In genomic region chr1:227328405-227329019, GRCh38 we compare ENCODE assay signal across 18 cellular contexts.
"Had no signal": no experiment of that assay in that cellular context is flagged by ENCODE, and none has a peak within 500 bp of the region (broad histone marks: within the 10 kb centered on the region; RNA-seq: fewer than 3 reads in every experiment).

No MANE protein-coding gene starts in this region.

- H3K4me1 ChIP-seq: gastrocnemius medialis, sigmoid colon, tibial artery, upper lobe of right lung, vagina had no signal

- H3K27ac ChIP-seq: dorsolateral prefrontal cortex, gastrocnemius medialis, neutrophil, sigmoid colon, skin epidermis, tibial artery, upper lobe of right lung, vagina had no signal

- DNase-seq: cortex of kidney; dorsolateral prefrontal cortex; effector CD8-positive, alpha-beta T cell; gastrocnemius medialis; immature natural killer cell; left cardiac atrium; left ventricle myocardium superior; naive thymus-derived CD8-positive, alpha-beta T cell; sigmoid colon; stimulated activated CD4-positive, alpha-beta T cell treated with anti-CD3 and anti-CD28 coated beads, Interleukin-4, amount 100 ng/mL, for 1 hour; tibial artery; upper lobe of right lung had no signal

- H3K27ac Mint-ChIP-seq: immature natural killer cell; naive thymus-derived CD8-positive, alpha-beta T cell; stimulated activated memory B cell treated with anti-CD40 and anti-IgM and Interleukin-4, amounts not matched to agents 10 μg/mL and 1 μg/mL and 100 μg/mL, for 72 hours; stimulated activated naive CD8-positive, alpha-beta T cell treated with anti-CD3 and anti-CD28 coated beads, Interleukin-15, Interleukin-2, amounts not matched to agents 100 ng/mL and 50 ng/mL, for 24 hours had no signal

- H3K36me3 ChIP-seq: gastrocnemius medialis, neutrophil, sigmoid colon, tibial artery, upper lobe of right lung, vagina had no signal

- H3K27me3 ChIP-seq: dorsolateral prefrontal cortex, gastrocnemius medialis, neutrophil, sigmoid colon, tibial artery, upper lobe of right lung, vagina had no signal

- ATAC-seq: esophagus mucosa; gastrocnemius medialis; left cardiac atrium; left ventricle myocardium superior; naive thymus-derived CD8-positive, alpha-beta T cell; stimulated activated memory B cell treated with anti-CD40 and anti-IgM and Interleukin-4, amounts not matched to agents 10 μg/mL and 1 μg/mL and 100 μg/mL, for 72 hours; upper lobe of right lung had no signal

- H3K36me3 Mint-ChIP-seq: immature natural killer cell; stimulated activated memory B cell treated with anti-CD40 and anti-IgM and Interleukin-4, amounts not matched to agents 10 μg/mL and 1 μg/mL and 100 μg/mL, for 72 hours had no signal

- H3K4me1 Mint-ChIP-seq: immature natural killer cell; naive thymus-derived CD8-positive, alpha-beta T cell; stimulated activated memory B cell treated with anti-CD40 and anti-IgM and Interleukin-4, amounts not matched to agents 10 μg/mL and 1 μg/mL and 100 μg/mL, for 72 hours had no signal

- H3K9me3 ChIP-seq: gastrocnemius medialis, neutrophil, upper lobe of right lung, vagina had no signal

- H3K4me3 Mint-ChIP-seq: immature natural killer cell; naive thymus-derived CD8-positive, alpha-beta T cell; stimulated activated memory B cell treated with anti-CD40 and anti-IgM and Interleukin-4, amounts not matched to agents 10 μg/mL and 1 μg/mL and 100 μg/mL, for 72 hours; stimulated activated naive CD8-positive, alpha-beta T cell treated with anti-CD3 and anti-CD28 coated beads, Interleukin-15, Interleukin-2, amounts not matched to agents 100 ng/mL and 50 ng/mL, for 24 hours had no signal

- H3K4me3 ChIP-seq: dorsolateral prefrontal cortex, gastrocnemius medialis, sigmoid colon, skin epidermis, tibial artery, upper lobe of right lung, vagina had no signal
